1 cellular context compared by ENCODE assay signal in the genomic region with DNA sequence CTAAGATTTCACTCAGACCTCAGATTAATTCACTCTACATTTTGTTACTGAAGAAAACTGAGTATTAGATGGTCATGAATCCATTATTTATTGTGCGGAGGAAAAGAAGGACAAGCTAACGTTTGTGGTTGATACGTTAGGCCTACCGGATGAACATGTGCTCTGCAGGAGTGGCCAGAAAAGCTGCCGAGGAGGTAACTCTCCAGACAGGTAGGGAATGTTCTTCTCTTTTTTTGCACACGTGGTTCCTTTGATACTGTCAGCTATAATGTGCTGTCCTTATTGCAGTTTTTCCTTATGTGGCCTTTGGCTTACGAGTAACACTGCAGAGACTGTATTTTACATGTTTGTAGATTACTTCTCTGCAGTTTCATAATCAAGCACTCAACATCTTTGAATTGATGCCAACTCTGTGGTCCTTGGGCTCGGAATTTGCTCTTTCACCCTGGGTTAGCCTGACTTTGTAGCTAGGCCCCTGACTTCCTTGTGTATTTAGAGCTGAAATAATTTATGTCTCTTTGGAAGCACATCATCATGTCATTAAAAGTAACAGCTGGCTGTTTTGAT.
TF ChIP-seq lines count a peak whose summit lies in the region.

No MANE protein-coding gene starts in this region.

TF ChIP-seq in GM23338, 12 proteins besides CTCF, POLR2A, EP300 and RAD21 (continued from another document):
- TF ChIP-seq, protein P1, sequence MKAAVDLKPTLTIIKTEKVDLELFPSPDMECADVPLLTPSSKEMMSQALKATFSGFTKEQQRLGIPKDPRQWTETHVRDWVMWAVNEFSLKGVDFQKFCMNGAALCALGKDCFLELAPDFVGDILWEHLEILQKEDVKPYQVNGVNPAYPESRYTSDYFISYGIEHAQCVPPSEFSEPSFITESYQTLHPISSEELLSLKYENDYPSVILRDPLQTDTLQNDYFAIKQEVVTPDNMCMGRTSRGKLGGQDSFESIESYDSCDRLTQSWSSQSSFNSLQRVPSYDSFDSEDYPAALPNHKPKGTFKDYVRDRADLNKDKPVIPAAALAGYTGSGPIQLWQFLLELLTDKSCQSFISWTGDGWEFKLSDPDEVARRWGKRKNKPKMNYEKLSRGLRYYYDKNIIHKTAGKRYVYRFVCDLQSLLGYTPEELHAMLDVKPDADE (IDR thresholded peaks at IDR 0.05), result no peak
TF ChIP-seq in GM23338: peak in this region for 0.
